Comparison of ENCODE assay signal across 27 cellular contexts in the genomic region with DNA sequence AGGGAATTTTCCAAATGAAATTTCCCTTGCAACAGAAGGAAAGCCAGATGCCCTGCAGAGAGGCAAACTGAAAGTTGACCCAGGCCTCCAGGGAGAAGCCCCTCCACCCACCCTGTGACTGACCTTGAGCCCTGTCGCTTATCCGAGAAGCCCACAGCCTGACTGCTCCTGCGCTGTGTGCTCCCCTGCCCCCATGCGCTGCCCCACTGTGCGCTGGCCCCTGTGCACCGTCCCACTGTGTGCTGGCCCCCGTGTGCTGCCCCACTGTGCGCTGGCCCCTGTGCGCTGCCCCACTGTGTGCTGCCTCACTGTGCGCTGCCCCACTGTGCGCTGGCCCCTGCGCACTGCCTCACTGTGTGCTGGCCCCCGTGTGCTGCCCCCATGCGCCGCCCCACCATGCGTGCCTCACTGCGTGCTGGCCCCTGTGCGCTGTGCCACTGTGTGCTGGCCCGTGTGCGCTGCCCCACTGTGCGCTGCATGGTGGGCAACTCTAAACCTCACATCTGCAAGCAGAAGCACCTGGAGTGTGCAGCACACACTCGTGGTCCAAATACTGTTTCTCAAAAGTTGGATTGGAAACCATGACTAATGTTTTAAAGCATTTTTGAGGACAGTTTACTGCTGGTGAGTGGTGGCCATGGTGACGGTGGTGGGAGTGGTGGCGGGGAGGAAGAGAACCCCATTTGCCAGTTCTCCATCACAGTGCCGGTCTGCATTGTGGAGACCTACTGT. TPM values are rescaled to one million over a fixed set of nuclear protein-coding genes. Genes with fewer than 3 reads are reported as not detected.
DNase-seq lines count a peak whose midpoint lies in the region; ATAC-seq, FAIRE-seq and TF ChIP-seq lines count a peak whose summit lies in the region.
"Had no signal": no experiment of that assay in that cellular context is flagged by ENCODE, and none has a peak within 500 bp of the region (broad histone marks: within the 10 kb centered on the region; RNA-seq: fewer than 3 reads in every experiment).

No MANE protein-coding gene starts in this region.

- intact Hi-C loops in activated CD4-positive, alpha-beta memory T cell treated with anti-CD3 and anti-CD28 coated beads for 36 hours (cut with micrococcal nuclease): no loop called here
- intact Hi-C loops in GM12878 (cut with micrococcal nuclease; ENCODE audit: unreplicated experiment): no loop called here
- intact Hi-C loops in sciatic nerve (cut with DNase I): loop anchor here (10.0 kb wide), 1 partner anchor 171 kb away; a partner anchor contains a TSS

- TF ChIP-seq EP300 in GM12878 (IDR thresholded peaks at IDR 0.05; ENCODE audit: borderline replicate concordance in 1 of 2, control insufficient read depth in 1 of 2, low read depth in 2 of 2, low read length in 2 of 2): no peak

- ATAC-seq in GM12878 (no peak), sciatic nerve (no peak), HG02798 (IDR thresholded peaks at IDR 0.05; ENCODE audit: poor library complexity, unreplicated experiment) (no peak)
- ATAC-seq: activated CD4-positive, CD25-positive, alpha-beta regulatory T cell treated with anti-CD3 and anti-CD28 coated beads, Interleukin-2, amount 50 U/mL, for 24 hours; naive thymus-derived CD4-positive, alpha-beta T cell; stimulated activated memory B cell treated with anti-CD40 and anti-IgM and Interleukin-4, amounts not matched to agents 10 μg/mL and 1 μg/mL and 100 μg/mL, for 72 hours had no signal

- no peak for FAIRE-seq in GM12878 (lab: Jason Lieb, UNC)
- FAIRE-seq: H54, kidney, RCC 7860 had no signal

- no peaks in the 10 kb centered on the region for H3K4me1 ChIP-seq in GM12878 (ENCODE audit: control insufficient read depth, insufficient read depth, low read length)
- H3K4me1 ChIP-seq: adrenal gland had no signal

- no peak overlapping the region for H3K9ac ChIP-seq in GM12878 (ENCODE audit: control insufficient read depth, insufficient read depth, low read length)

- H3K27ac Mint-ChIP-seq in activated CD4-positive, alpha-beta memory T cell treated with anti-CD3 and anti-CD28 coated beads for 36 hours: no peak overlapping the region
- H3K27ac Mint-ChIP-seq in activated CD4-positive, alpha-beta memory T cell treated with anti-CD3 and anti-CD28 coated beads, Interleukin-2, amount 10 ng/mL, durations not matched to agents 7 days and 5 days: no peak overlapping the region
- H3K27ac Mint-ChIP-seq in HFFc6: no peak overlapping the region; the same call in 1 of the 2 replicates
- H3K27ac Mint-ChIP-seq: CD4-positive, CD25-positive, alpha-beta regulatory T cell; naive thymus-derived CD4-positive, alpha-beta T cell; stimulated activated memory B cell treated with anti-CD40 and anti-IgM and Interleukin-4, amounts not matched to agents 10 μg/mL and 1 μg/mL and 100 μg/mL, for 72 hours had no signal

- no peaks in the 10 kb centered on the region for H3K4me1 Mint-ChIP-seq in activated CD4-positive, alpha-beta memory T cell treated with anti-CD3 and anti-CD28 coated beads for 36 hours (ENCODE audit: low read depth)
- H3K4me1 Mint-ChIP-seq in activated CD4-positive, alpha-beta memory T cell treated with anti-CD3 and anti-CD28 coated beads, Interleukin-2, amount 10 ng/mL, durations not matched to agents 7 days and 5 days: peaks cover 4% of the 10 kb centered on the region
- H3K4me1 Mint-ChIP-seq in HFFc6 (ENCODE audit: low read depth): peaks cover 14% of the 10 kb centered on the region
- H3K4me1 Mint-ChIP-seq: CD4-positive, CD25-positive, alpha-beta regulatory T cell had no signal

- no peak for TF ChIP-seq RAD21 in GM12878 (IDR thresholded peaks at IDR 0.05; ENCODE audit: insufficient read depth, low read depth, low read length)

- no TSS peak for BruUV-seq in GM12878 (replicated peaks; lab: Mats Ljungman, UMichigan)

- H3K4me2 ChIP-seq in GM12878 (ENCODE audit: control insufficient read depth, insufficient read depth): no peak overlapping the region
- H3K4me2 ChIP-seq: hepatocyte had no signal

- no peaks in the 10 kb centered on the region for H3K27me3 Mint-ChIP-seq in activated CD4-positive, alpha-beta memory T cell treated with anti-CD3 and anti-CD28 coated beads for 36 hours
- peaks cover 32% of the 10 kb centered on the region for H3K27me3 Mint-ChIP-seq in activated CD4-positive, alpha-beta memory T cell treated with anti-CD3 and anti-CD28 coated beads, Interleukin-2, amount 10 ng/mL, durations not matched to agents 7 days and 5 days
- peaks cover 13% of the 10 kb centered on the region for H3K27me3 Mint-ChIP-seq in HFFc6 (ENCODE audit: insufficient read depth)

- CTCF ChIA-PET in activated CD4-positive, alpha-beta memory T cell treated with anti-CD3 and anti-CD28 coated beads for 36 hours (lab: Charles Lee): no interaction called here
- CTCF ChIA-PET in activated CD4-positive, alpha-beta memory T cell treated with anti-CD3 and anti-CD28 coated beads, Interleukin-2, amount 10 ng/mL, durations not matched to agents 7 days and 5 days (lab: Charles Lee): no interaction called here
- CTCF ChIA-PET in GM12878 (lab: Yijun Ruan, JAX): no interaction called here

- no peaks in the 10 kb centered on the region for H4K20me1 ChIP-seq in GM12878 (ENCODE audit: control insufficient read depth, insufficient read depth)

- SMC1A ChIA-PET in GM12878 (lab: Charles Lee; ENCODE audit: uncharacterized antibody, unreplicated experiment): no interaction called here

- TF ChIP-seq POLR2A in GM12878 (IDR thresholded peaks at IDR 0.05; ENCODE audit: low read depth, low read length): no peak

- H3K79me2 ChIP-seq in GM12878 (ENCODE audit: control insufficient read depth, insufficient read depth, low read length): no peaks in the 10 kb centered on the region
- H3K79me2 ChIP-seq: hepatocyte had no signal

- WGBS in GM12878 (ENCODE audit: insufficient coverage, insufficient replicate concordance, low lambda C conversion rate, missing lambda C conversion rate): 85% methylated on average over 23 of the region's 25 CpGs

- RAD21 ChIA-PET in GM12878 (lab: Charles Lee; ENCODE audit: unreplicated experiment): no interaction called here

- no peak overlapping the region for H3K4me3 Mint-ChIP-seq in activated CD4-positive, alpha-beta memory T cell treated with anti-CD3 and anti-CD28 coated beads for 36 hours
- H3K4me3 Mint-ChIP-seq in activated CD4-positive, alpha-beta memory T cell treated with anti-CD3 and anti-CD28 coated beads, Interleukin-2, amount 10 ng/mL, durations not matched to agents 7 days and 5 days: no peak overlapping the region
- H3K4me3 Mint-ChIP-seq in HFFc6: no peak overlapping the region
- H3K4me3 Mint-ChIP-seq: CD4-positive, CD25-positive, alpha-beta regulatory T cell; naive thymus-derived CD4-positive, alpha-beta T cell; stimulated activated memory B cell treated with anti-CD40 and anti-IgM and Interleukin-4, amounts not matched to agents 10 μg/mL and 1 μg/mL and 100 μg/mL, for 72 hours had no signal

- H2AFZ ChIP-seq in GM12878 (ENCODE audit: control insufficient read depth, low read depth, low read length): no peak overlapping the region
- H2AFZ ChIP-seq: hepatocyte had no signal

- no peak overlapping the region for H3K27ac ChIP-seq in GM12878 (ENCODE audit: control insufficient read depth, insufficient read depth)
- H3K27ac ChIP-seq: epithelial cell of prostate, hepatocyte had no signal

- H3K9me3 Mint-ChIP-seq in activated CD4-positive, alpha-beta memory T cell treated with anti-CD3 and anti-CD28 coated beads for 36 hours: peaks cover 4% of the 10 kb centered on the region
- H3K9me3 Mint-ChIP-seq in activated CD4-positive, alpha-beta memory T cell treated with anti-CD3 and anti-CD28 coated beads, Interleukin-2, amount 10 ng/mL, durations not matched to agents 7 days and 5 days: no peaks in the 10 kb centered on the region
- peaks cover 12% of the 10 kb centered on the region for H3K9me3 Mint-ChIP-seq in HFFc6
- H3K9me3 Mint-ChIP-seq: stimulated activated memory B cell treated with anti-CD40 and anti-IgM and Interleukin-4, amounts not matched to agents 10 μg/mL and 1 μg/mL and 100 μg/mL, for 72 hours had no signal

- no peaks in the 10 kb centered on the region for H3K36me3 Mint-ChIP-seq in activated CD4-positive, alpha-beta memory T cell treated with anti-CD3 and anti-CD28 coated beads for 36 hours
- H3K36me3 Mint-ChIP-seq in activated CD4-positive, alpha-beta memory T cell treated with anti-CD3 and anti-CD28 coated beads, Interleukin-2, amount 10 ng/mL, durations not matched to agents 7 days and 5 days (ENCODE audit: low read depth): no peaks in the 10 kb centered on the region
- no peaks in the 10 kb centered on the region; the same call in 1 of the 2 replicates for H3K36me3 Mint-ChIP-seq in HFFc6 (ENCODE audit: low read depth)
- H3K36me3 Mint-ChIP-seq: CD4-positive, CD25-positive, alpha-beta regulatory T cell; naive thymus-derived CD4-positive, alpha-beta T cell; stimulated activated memory B cell treated with anti-CD40 and anti-IgM and Interleukin-4, amounts not matched to agents 10 μg/mL and 1 μg/mL and 100 μg/mL, for 72 hours had no signal

- peak; percentile 31 for DNase-seq in activated CD4-positive, alpha-beta memory T cell treated with anti-CD3 and anti-CD28 coated beads for 36 hours
- no peak for DNase-seq in activated CD4-positive, alpha-beta memory T cell treated with anti-CD3 and anti-CD28 coated beads, Interleukin-2, amount 10 ng/mL, durations not matched to agents 7 days and 5 days
- DNase-seq in HFFc6 (peak; percentile 28), GM12878 (ENCODE audit: low read depth, low spot score) (no peak), sciatic nerve (ENCODE audit: low spot score) (peak; percentile 42), cortex of kidney (lab: John Stamatoyannopoulos, UW) (no peak), hippocampal formation (lab: John Stamatoyannopoulos, UW) (no peak)
- DNase-seq: ACHN; activated effector memory CD4-positive, alpha-beta T cell treated with Interleukin-2 at 50 U/mL for 16 hours; CD4-positive, CD25-positive, alpha-beta regulatory T cell; central memory CD4-positive, alpha-beta T cell; DMS153; foreskin fibroblast; Kasumi-1; kidney; naive thymus-derived CD4-positive, alpha-beta T cell; NCI-H510A; stimulated activated CD4-positive, alpha-beta T cell treated with anti-CD3 and anti-CD28 coated beads, Interleukin-1b, Interleukin-23, amount 100 ng/mL, for 48 hours; T1000 had no signal

- no peaks in the 10 kb centered on the region for H3K36me3 ChIP-seq in GM12878 (ENCODE audit: control insufficient read depth in 2 of 2, insufficient read depth in 2 of 2, low read length in 1 of 2)
- H3K36me3 ChIP-seq: adrenal gland had no signal

- H3K4me3 ChIP-seq in GM12878: no peak overlapping the region
- H3K4me3 ChIP-seq: adrenal gland, hepatocyte had no signal

- H3K27me3 ChIP-seq in GM12878 (replicated peaks in 1 of 2; ENCODE audit: control insufficient read depth in 2 of 2, insufficient read depth in 2 of 2, low read length in 1 of 2): no peaks in the 10 kb centered on the region; a peak in 1 of 4 replicates
- H3K27me3 ChIP-seq: adrenal gland, hepatocyte had no signal

- TF ChIP-seq CTCF in HFFc6 (IDR thresholded peaks at IDR 0.05) (no peak), GM12878 (IDR thresholded peaks at IDR 0.05 in 2 of 3, conservative IDR thresholded peaks at IDR 0.05 in 1 of 3; ENCODE audit: control insufficient read depth in 2 of 3, extremely low read depth in 1 of 3, insufficient read depth in 1 of 3, low read depth in 3 of 3, low read length in 3 of 3) (no peak)

- in situ Hi-C loops in GM12878 (cut with MboI): no loop called here

- H3K9me3 ChIP-seq in GM12878 (replicated peaks; ENCODE audit: control insufficient read depth, insufficient read depth, low read length): no peaks in the 10 kb centered on the region
- H3K9me3 ChIP-seq: adrenal gland had no signal

- POLR2A ChIA-PET in activated CD4-positive, alpha-beta memory T cell treated with anti-CD3 and anti-CD28 coated beads for 36 hours (lab: Charles Lee): no interaction called here
- POLR2A ChIA-PET in activated CD4-positive, alpha-beta memory T cell treated with anti-CD3 and anti-CD28 coated beads, Interleukin-2, amount 10 ng/mL, durations not matched to agents 7 days and 5 days (lab: Charles Lee): no interaction called here
- POLR2A ChIA-PET in GM12878 (lab: Charles Lee): interaction anchor here (0.5 kb wide), 1 partner anchor 33 kb away, joined by 3 read pairs; a partner anchor contains a TSS

RNA-seq across cellular contexts. Expression of a gene that starts 8.3 kb away (rescaled TPM):
- total RNA-seq in activated CD4-positive, alpha-beta memory T cell treated with anti-CD3 and anti-CD28 coated beads for 36 hours: 10 to 100 TPM; 63.8 to 68.7 TPM
- 10 to 100 TPM; 39.8 to 40.0 TPM for total RNA-seq in activated CD4-positive, alpha-beta memory T cell treated with anti-CD3 and anti-CD28 coated beads, Interleukin-2, amount 10 ng/mL, durations not matched to agents 7 days and 5 days
- total RNA-seq in HFFc6 (2021; fragmentation: NEBNext Ultra II Directional; extraction: Animal tissue kit (Norgen Biotek cat#: 25700)): 10 to 100 TPM; 43.1 to 62.1 (median 45.3) TPM
- total RNA-seq in GM12878 (2013; cell fraction: nucleolus; rRNA removed): 32.9 and 36.4 TPM in 2 replicates
- 30.8 and 43.6 TPM in 2 replicates for total RNA-seq in GM12878 (2014; rRNA removed)
- total RNA-seq in GM12878 (2014; rRNA removed; fragmentation: Illumina TruSeq; extraction: Trizol): 54.7 and 62.7 TPM in 2 replicates
- 44.1 and 48.8 TPM in 2 replicates for total RNA-seq in GM12878 (2021)
- polyA plus RNA-seq in GM12878 (2011; ENCODE audit: low read depth): 22.3 TPM
- polyA plus RNA-seq in GM12878 (2011; rRNA removed): 53.4 and 67.2 TPM in 2 replicates
- polyA plus RNA-seq in GM12878 (2011; cell fraction: cytosol; rRNA removed): 32.1 and 35.7 TPM in 2 replicates
- 28.7 and 29.2 TPM in 2 replicates for polyA plus RNA-seq in GM12878 (2011; cell fraction: nucleus; rRNA removed)
- polyA plus RNA-seq in GM12878 (2012): 26.4 and 30.6 TPM in 2 replicates
- polyA plus RNA-seq in GM12878 (2014; fragmentation: Illumina TruSeq; extraction: Trizol): 59.2 and 72.5 TPM in 2 replicates
- 100 to 1,000 TPM; 103 to 119 TPM for polyA plus RNA-seq in GM12878 (2014; fragmentation: Nextera tagmentation; extraction: Ambion mirVana)
- polyA plus RNA-seq in GM12878 (2014; rRNA removed): 40.7 and 42.6 TPM in 2 replicates
- 10 to 100 TPM; 80.1 to 82.8 TPM for polyA plus RNA-seq in GM12878 (2016; fragmentation: Nextera tagmentation; extraction: Ambion mirVana)
- 33.1 and 35.9 TPM in 2 replicates for polyA minus RNA-seq in GM12878 (2011; rRNA and poly(A)+ RNA removed)
- polyA minus RNA-seq in GM12878 (2011; cell fraction: cytosol; rRNA and poly(A)+ RNA removed): 8.5 and 9.4 TPM in 2 replicates
- 22.7 and 31.9 TPM in 2 replicates for polyA minus RNA-seq in GM12878 (2011; cell fraction: nucleus; rRNA and poly(A)+ RNA removed)
- total RNA-seq in sciatic nerve: 20.6 TPM

RNA-seq across cellular contexts. Expression of a gene that starts 33.0 kb away (rescaled TPM):
- 10 to 100 TPM; 10.8 to 11.5 TPM for total RNA-seq in activated CD4-positive, alpha-beta memory T cell treated with anti-CD3 and anti-CD28 coated beads for 36 hours
- 10 to 100 TPM; 26.6 to 27.3 TPM for total RNA-seq in activated CD4-positive, alpha-beta memory T cell treated with anti-CD3 and anti-CD28 coated beads, Interleukin-2, amount 10 ng/mL, durations not matched to agents 7 days and 5 days
- 10 to 100 TPM; 15.5 to 19.9 (median 17.9) TPM for total RNA-seq in HFFc6 (2021; fragmentation: NEBNext Ultra II Directional; extraction: Animal tissue kit (Norgen Biotek cat#: 25700))
- total RNA-seq in GM12878 (2013; cell fraction: nucleolus; rRNA removed): 9.2 and 10.5 TPM in 2 replicates
- 8.9 and 9.0 TPM in 2 replicates for total RNA-seq in GM12878 (2014; rRNA removed)
- 6.7 and 6.9 TPM in 2 replicates for total RNA-seq in GM12878 (2014; rRNA removed; fragmentation: Illumina TruSeq; extraction: Trizol)
- 12.0 TPM in 2 replicates for total RNA-seq in GM12878 (2021)
- 5.4 TPM for polyA plus RNA-seq in GM12878 (2011; ENCODE audit: low read depth)
- polyA plus RNA-seq in GM12878 (2011; rRNA removed): 3.7 and 4.3 TPM in 2 replicates
- polyA plus RNA-seq in GM12878 (2011; cell fraction: cytosol; rRNA removed): 5.5 and 6.6 TPM in 2 replicates
- polyA plus RNA-seq in GM12878 (2011; cell fraction: nucleus; rRNA removed): 9.5 and 13.3 TPM in 2 replicates
- polyA plus RNA-seq in GM12878 (2012): 6.8 and 9.0 TPM in 2 replicates
- 6.6 and 7.2 TPM in 2 replicates for polyA plus RNA-seq in GM12878 (2014; fragmentation: Illumina TruSeq; extraction: Trizol)
- polyA plus RNA-seq in GM12878 (2014; fragmentation: Nextera tagmentation; extraction: Ambion mirVana): 1 to 10 TPM in 1 of 2 experiments, under 1 TPM in 1; 0.66 to 1.2 TPM
- 7.7 and 7.9 TPM in 2 replicates for polyA plus RNA-seq in GM12878 (2014; rRNA removed)
- polyA plus RNA-seq in GM12878 (2016; fragmentation: Nextera tagmentation; extraction: Ambion mirVana): 1 to 10 TPM; 1.1 to 1.3 TPM
- polyA minus RNA-seq in GM12878 (2011; rRNA and poly(A)+ RNA removed): 4.1 and 7.7 TPM in 2 replicates
- 5.0 and 5.9 TPM in 2 replicates for polyA minus RNA-seq in GM12878 (2011; cell fraction: cytosol; rRNA and poly(A)+ RNA removed)
- 4.4 and 8.4 TPM in 2 replicates for polyA minus RNA-seq in GM12878 (2011; cell fraction: nucleus; rRNA and poly(A)+ RNA removed)
- 14.8 TPM for total RNA-seq in sciatic nerve

Comparison
In these comparisons a context has a peak if more than half of its experiments do, and no peak if none do; other contexts are left out.
1. DNase-seq: peak in activated CD4-positive, alpha-beta memory T cell treated with anti-CD3 and anti-CD28 coated beads for 36 hours (single experiment), HFFc6 (single experiment) and sciatic nerve (single experiment); none in activated CD4-positive, alpha-beta memory T cell treated with anti-CD3 and anti-CD28 coated beads, Interleukin-2, amount 10 ng/mL, durations not matched to agents 7 days and 5 days (single experiment), GM12878 (single experiment), cortex of kidney (single experiment) and hippocampal formation (0 of 2).